In genomic region chr2:62660087-62660486, GRCh38 we compare ENCODE assay signal across 9 cellular contexts. TPM values are rescaled to one million over a fixed set of nuclear protein-coding genes. Genes with fewer than 3 reads are reported as not detected.
DNase-seq lines count a peak whose midpoint lies in the region; ATAC-seq and TF ChIP-seq lines count a peak whose summit lies in the region.
"Had no signal": no experiment of that assay in that cellular context is flagged by ENCODE, and none has a peak within 500 bp of the region (broad histone marks: within the 10 kb centered on the region; RNA-seq: fewer than 3 reads in every experiment).

No MANE protein-coding gene starts in this region.

- ATAC-seq in GM19043 (IDR thresholded peaks at IDR 0.05; ENCODE audit: low read depth, unreplicated experiment) = peak; percentile 70
- ATAC-seq in HG02840 (IDR thresholded peaks at IDR 0.05; ENCODE audit: low FRiP score, unreplicated experiment) = peak; percentile 75
- no peak for ATAC-seq in naive thymus-derived CD4-positive, alpha-beta T cell

- CTCF ChIA-PET in naive thymus-derived CD4-positive, alpha-beta T cell (lab: Charles Lee) = no interaction called here

- H3K9me3 Mint-ChIP-seq in naive thymus-derived CD4-positive, alpha-beta T cell = peaks cover 0 to 2% (median 0%) of the 10 kb centered on the region in 11 donors

- H2AFZ ChIP-seq in OCI-LY3 (ENCODE audit: low read depth, low read length) = no peak overlapping the region

- no peak overlapping the region for H3K4me3 Mint-ChIP-seq in naive thymus-derived CD4-positive, alpha-beta T cell

- POLR2A ChIA-PET in naive thymus-derived CD4-positive, alpha-beta T cell (lab: Charles Lee) = no interaction called here

- TF ChIP-seq EP300 in sigmoid colon (IDR thresholded peaks at IDR 0.05) = no peak

- 60 to 80% methylated on average over 2 of the region's 2 CpGs for WGBS in sigmoid colon, 2 donors

- H3K27ac Mint-ChIP-seq in naive thymus-derived CD4-positive, alpha-beta T cell = no peak overlapping the region

- H3K27ac ChIP-seq in OCI-LY3 (ENCODE audit: low read length) = no peak overlapping the region; the same call in 1 of the 2 replicates
- peak overlapping the region; percentile 16 to 83 (median 61) for H3K27ac ChIP-seq in sigmoid colon
- no peak overlapping the region for H3K27ac ChIP-seq in naive thymus-derived CD4-positive, alpha-beta T cell (ENCODE audit: low read depth, low read length)

- TF ChIP-seq CTCF in OCI-LY3 (IDR thresholded peaks at IDR 0.05; ENCODE audit: low read depth, low read length) (no peak), sigmoid colon (IDR thresholded peaks at IDR 0.05) (no peak)

- H3K4me1 ChIP-seq in OCI-LY3 (ENCODE audit: low read length) (peaks cover 36% of the 10 kb centered on the region), sigmoid colon (peaks cover 0 to 65% (median 53%) of the 10 kb centered on the region in 4 donors)
- H3K4me1 ChIP-seq in naive thymus-derived CD4-positive, alpha-beta T cell (ENCODE audit: control insufficient read depth in 2 of 2, insufficient read depth in 2 of 2, low read length in 2 of 2) = no peaks in the 10 kb centered on the region

- peaks cover 0 to 4% (median 0%) of the 10 kb centered on the region in 5 donors for H3K27me3 Mint-ChIP-seq in naive thymus-derived CD4-positive, alpha-beta T cell

- H3K9me3 ChIP-seq in OCI-LY3 (ENCODE audit: insufficient read depth, low read length) (no peaks in the 10 kb centered on the region), sigmoid colon (no peaks in the 10 kb centered on the region)
- no peaks in the 10 kb centered on the region for H3K9me3 ChIP-seq in naive thymus-derived CD4-positive, alpha-beta T cell (ENCODE audit: control insufficient read depth in 2 of 3, low read length in 3 of 3)

- H3K4me3 ChIP-seq in OCI-LY3 (ENCODE audit: low read length) (peak overlapping the region; percentile 21; the same call in 1 of the 2 replicates), sigmoid colon (peak overlapping the region in 1 of 4 donors; percentile 3)
- no peak overlapping the region for H3K4me3 ChIP-seq in naive thymus-derived CD4-positive, alpha-beta T cell (ENCODE audit: low read length)

- peaks cover 3% of the 10 kb centered on the region; the same call in 1 of the 2 replicates for H3K27me3 ChIP-seq in OCI-LY3 (ENCODE audit: low read depth, low read length)
- H3K27me3 ChIP-seq in sigmoid colon = no peaks in the 10 kb centered on the region
- H3K27me3 ChIP-seq in naive thymus-derived CD4-positive, alpha-beta T cell (ENCODE audit: control insufficient read depth in 2 of 2, insufficient read depth in 2 of 2, low read length in 2 of 2) = no peaks in the 10 kb centered on the region

- no peak overlapping the region for H3K9ac ChIP-seq in OCI-LY3 (ENCODE audit: low read length)

- H3K36me3 Mint-ChIP-seq in naive thymus-derived CD4-positive, alpha-beta T cell = no peaks in the 10 kb centered on the region

- H3K79me2 ChIP-seq in OCI-LY3 (ENCODE audit: low read length) = no peaks in the 10 kb centered on the region

- H3K4me1 Mint-ChIP-seq in naive thymus-derived CD4-positive, alpha-beta T cell = peaks cover 0 to 7% (median 0%) of the 10 kb centered on the region in 7 donors

- H3K36me3 ChIP-seq in OCI-LY3 (replicated peaks; ENCODE audit: low read depth, low read length) = no peaks in the 10 kb centered on the region
- no peaks in the 10 kb centered on the region for H3K36me3 ChIP-seq in sigmoid colon
- H3K36me3 ChIP-seq in naive thymus-derived CD4-positive, alpha-beta T cell (ENCODE audit: control insufficient read depth in 2 of 3, insufficient read depth in 3 of 3, low read length in 3 of 3) = no peaks in the 10 kb centered on the region

- TF ChIP-seq POLR2A in sigmoid colon (IDR thresholded peaks at IDR 0.05) = no peak

- peak overlapping the region; percentile 43 for H3K4me2 ChIP-seq in OCI-LY3 (ENCODE audit: low read length)

- intact Hi-C loops in sigmoid colon (cut with DNase I) = loop anchor here (5.0 to 10.0 kb wide), 3 partner anchors 112 to 185 kb away; partner anchors contain the start of gene TMEM17
- intact Hi-C loops in naive thymus-derived CD4-positive, alpha-beta T cell (cut with micrococcal nuclease) = no loop called here

- no peaks in the 10 kb centered on the region for H4K20me1 ChIP-seq in OCI-LY3 (ENCODE audit: insufficient read depth, low read length)

- DNase-seq in sigmoid colon = no peak
- DNase-seq in stimulated activated CD4-positive, alpha-beta T cell treated with anti-CD3 and anti-CD28 coated beads, Interleukin-2, amount 100 ng/mL, for 48 hours = no peak
- DNase-seq in naive thymus-derived CD4-positive, alpha-beta T cell = no peak
- DNase-seq in NCI-H146 treated with DMSO at 0.1 percent for 48 hours (lab: John Stamatoyannopoulos, UW; ENCODE audit: unreplicated experiment) = no peak
- no peak for DNase-seq in stimulated activated CD4-positive, alpha-beta T cell treated with anti-CD3 and anti-CD28 coated beads, Interleukin-4, amount 100 ng/mL, for 4 hours
- DNase-seq: NCI-H2171 had no signal

RNA-seq across cellular contexts. Expression of gene EHBP1, which starts 45.4 kb away (rescaled TPM):
- 100 to 1,000 TPM; 121 to 161 (median 153) TPM for total RNA-seq in sigmoid colon
- polyA plus RNA-seq in sigmoid colon = 10 to 100 TPM; 12.7 to 16.8 (median 13.2) TPM
- 10 to 100 TPM; 23.8 to 31.5 (median 30.0) TPM for total RNA-seq in naive thymus-derived CD4-positive, alpha-beta T cell
- 10 to 100 TPM; 12.3 to 13.2 TPM for polyA plus RNA-seq in naive thymus-derived CD4-positive, alpha-beta T cell

Comparison
In these comparisons a context has a peak if more than half of its experiments do, and no peak if none do; other contexts are left out.
1. H3K27ac ChIP-seq: peak in sigmoid colon (4 of 4); none in OCI-LY3 (single experiment) and naive thymus-derived CD4-positive, alpha-beta T cell (single experiment).